ENCODE assay signal across 8 cellular contexts in genomic region chr12:85469158-85470086, GRCh38.
DNase-seq lines count a peak whose midpoint lies in the region; ATAC-seq and TF ChIP-seq lines count a peak whose summit lies in the region.
"Not testable (repeated sequence)": the region's sequence is repeated elsewhere in the genome, so short reads cannot be mapped to it uniquely, and the experiment has no call there.

No MANE protein-coding gene starts in this region.

- not testable (repeated sequence) for BruUV-seq in Caco-2 (replicated peaks; lab: Mats Ljungman, UMichigan); MCF 10A (replicated peaks; lab: Mats Ljungman, UMichigan)

- CTCF ChIA-PET in Caco-2 (lab: Charles Lee) (interaction anchor here (1.0 to 1.3 kb wide), 5 partner anchors 44 to 403 kb away, joined by 3 to 8 read pairs (median 4); no protein-coding TSS in a partner anchor), WTC11 (lab: Charles Lee) (interaction anchor here (0.9 to 2.4 kb wide), 18 partner anchors 12 to 482 kb away, joined by 3 to 17 read pairs (median 6); partner anchors contain the start of gene NTS), MCF 10A (lab: Yijun Ruan, JAX) (interaction anchor here (0.5 to 3.6 kb wide), 26 partner anchors 10 to 1246 kb away, joined by 3 to 40 read pairs (median 6); partner anchors contain the start of gene NTS)

- not testable (repeated sequence) for H3K9me3 ChIP-seq in Caco-2, heart right ventricle

- H3K27me3 ChIP-seq in Caco-2 (replicated peaks; ENCODE audit: control insufficient read depth, insufficient read depth, low read length): not testable (repeated sequence)
- peaks cover 0 to 31% (median 6%) of the 10 kb centered on the region in 7 donors for H3K27me3 ChIP-seq in heart right ventricle

- POLR2A ChIA-PET in Caco-2 (lab: Charles Lee); WTC11 (lab: Charles Lee): not testable (repeated sequence)
- POLR2A ChIA-PET in MCF 10A (lab: Yijun Ruan, JAX): interaction anchor here (1.0 kb wide), 1 partner anchor 406 kb away, joined by 4 read pairs; no protein-coding TSS in a partner anchor

- not testable (repeated sequence) for ATAC-seq in WTC11; heart right ventricle; naive B cell (ENCODE audit: low read depth in 2 of 2)

- H3K27ac Mint-ChIP-seq in Caco-2 (ENCODE audit: unreplicated experiment) (peak overlapping the region; percentile 36), WTC11 (peak overlapping the region; percentile 97), MCF 10A (ENCODE audit: low read depth, unreplicated experiment) (peak overlapping the region; percentile 59), naive B cell (peak overlapping the region in 2 of 6 donors; percentile 12 to 79)
- H3K27ac Mint-ChIP-seq in IgD-negative memory B cell; stimulated activated naive CD8-positive, alpha-beta T cell treated with anti-CD3 and anti-CD28 coated beads, Interleukin-15, Interleukin-2, amounts not matched to agents 100 ng/mL and 50 ng/mL, for 24 hours: not testable (repeated sequence)

- not testable (repeated sequence) for H3K36me3 Mint-ChIP-seq in Caco-2 (ENCODE audit: insufficient read depth, unreplicated experiment); IgD-negative memory B cell; MCF 10A (ENCODE audit: insufficient read depth, unreplicated experiment); naive B cell; stimulated activated naive CD8-positive, alpha-beta T cell treated with anti-CD3 and anti-CD28 coated beads, Interleukin-15, Interleukin-2, amounts not matched to agents 100 ng/mL and 50 ng/mL, for 24 hours (ENCODE audit: low read depth)
- H3K36me3 Mint-ChIP-seq in WTC11: peaks cover 12% of the 10 kb centered on the region

- H3K4me3 ChIP-seq in Caco-2 (ENCODE audit: low read depth, low read length) (peak overlapping the region; percentile 11), heart right ventricle (peak overlapping the region in 9 of 10 donors; percentile 22 to 58 (median 46))

- not testable (repeated sequence) for TF ChIP-seq CTCF in Caco-2 (IDR thresholded peaks at IDR 0.05; ENCODE audit: insufficient read depth in 1 of 2, low read depth in 1 of 2, low read length in 1 of 2, severe bottlenecking in 1 of 2, unreplicated experiment in 1 of 2); WTC11 (IDR thresholded peaks at IDR 0.05); MCF 10A (IDR thresholded peaks at IDR 0.05; ENCODE audit: unreplicated experiment); heart right ventricle (IDR thresholded peaks at IDR 0.05)

- intact Hi-C loops in Caco-2 (cut with micrococcal nuclease; ENCODE audit: unreplicated experiment) (loop anchor here (1.0 to 5.0 kb wide), 4 partner anchors 44 to 403 kb away; no protein-coding TSS in a partner anchor), MCF 10A (cut with micrococcal nuclease) (loop anchor here (5.0 kb wide), 1 partner anchor 108 kb away; no protein-coding TSS in a partner anchor), heart right ventricle (cut with DNase I) (loop anchor here (2.0 to 10.0 kb wide), 13 partner anchors 105 to 455 kb away; partner anchors contain the start of gene NTS (in 3 of the 10))

- WGBS in heart right ventricle, 2 donors: 36 to 41% methylated on average over 5 of the region's 5 CpGs

- H3K4me1 Mint-ChIP-seq in Caco-2 (ENCODE audit: low read depth, unreplicated experiment) (peaks cover 19% of the 10 kb centered on the region), IgD-negative memory B cell (peaks cover 6 to 15% (median 11%) of the 10 kb centered on the region in 3 donors), WTC11 (peaks cover 36% of the 10 kb centered on the region), MCF 10A (ENCODE audit: insufficient read depth, unreplicated experiment) (peaks cover 21% of the 10 kb centered on the region), naive B cell (peaks cover 9 to 17% (median 17%) of the 10 kb centered on the region in 3 donors)
- H3K4me1 Mint-ChIP-seq in stimulated activated naive CD8-positive, alpha-beta T cell treated with anti-CD3 and anti-CD28 coated beads, Interleukin-15, Interleukin-2, amounts not matched to agents 100 ng/mL and 50 ng/mL, for 24 hours (ENCODE audit: low read depth): peaks cover 11% of the 10 kb centered on the region

- H3K27ac ChIP-seq in heart right ventricle: not testable (repeated sequence)

- H3K4me1 ChIP-seq in Caco-2: peaks cover 14% of the 10 kb centered on the region
- not testable (repeated sequence) for H3K4me1 ChIP-seq in heart right ventricle

- H3K36me3 ChIP-seq in Caco-2 (ENCODE audit: control insufficient read depth, insufficient read depth, low read length); heart right ventricle: not testable (repeated sequence)

- DNase-seq in Caco-2 (peak; percentile 37 to 65), NCI-H82 (lab: John Stamatoyannopoulos, UW) (peak; percentile 77), WTC11 (ENCODE audit: low spot score) (peak; percentile 21)
- DNase-seq in MCF 10A (ENCODE audit: unreplicated experiment); heart right ventricle; naive B cell: not testable (repeated sequence)

- H3K4me3 Mint-ChIP-seq in Caco-2 (ENCODE audit: unreplicated experiment) (peak overlapping the region; percentile 76), IgD-negative memory B cell (peak overlapping the region; percentile 50 to 94 (median 85)), WTC11 (peak overlapping the region; percentile 72), MCF 10A (ENCODE audit: unreplicated experiment) (peak overlapping the region; percentile 69), naive B cell (peak overlapping the region; percentile 75 to 91 (median 88))
- H3K4me3 Mint-ChIP-seq in stimulated activated naive CD8-positive, alpha-beta T cell treated with anti-CD3 and anti-CD28 coated beads, Interleukin-15, Interleukin-2, amounts not matched to agents 100 ng/mL and 50 ng/mL, for 24 hours: peak overlapping the region; percentile 79

- H3K27me3 Mint-ChIP-seq in Caco-2 (ENCODE audit: insufficient read depth, unreplicated experiment); IgD-negative memory B cell; WTC11 (ENCODE audit: low read depth); MCF 10A (ENCODE audit: insufficient read depth, unreplicated experiment); naive B cell; stimulated activated naive CD8-positive, alpha-beta T cell treated with anti-CD3 and anti-CD28 coated beads, Interleukin-15, Interleukin-2, amounts not matched to agents 100 ng/mL and 50 ng/mL, for 24 hours: not testable (repeated sequence)

- peaks cover 18% of the 10 kb centered on the region for H3K9me3 Mint-ChIP-seq in Caco-2 (ENCODE audit: unreplicated experiment)
- H3K9me3 Mint-ChIP-seq in IgD-negative memory B cell; MCF 10A (ENCODE audit: unreplicated experiment); naive B cell; stimulated activated naive CD8-positive, alpha-beta T cell treated with anti-CD3 and anti-CD28 coated beads, Interleukin-15, Interleukin-2, amounts not matched to agents 100 ng/mL and 50 ng/mL, for 24 hours: not testable (repeated sequence)
- peaks cover 11% of the 10 kb centered on the region for H3K9me3 Mint-ChIP-seq in WTC11

TF ChIP-seq in WTC11, 78 proteins besides CTCF, POLR2A, EP300 and RAD21:
- peak; percentile 40; the same call in 1 of the 2 replicates for TF ChIP-seq TEAD1 (CRISPR knock-in tag; IDR thresholded peaks at IDR 0.05)
TF ChIP-seq in WTC11: peak in this region for 1; not testable (repeated sequence) for 77.
